1 cellular context compared by ENCODE assay signal in genomic region chr9:128203842-128204551, GRCh38.
TF ChIP-seq lines count a peak whose summit lies in the region.

No MANE protein-coding gene starts in this region.

TF ChIP-seq in K562, 482 proteins besides CTCF, POLR2A, EP300 and RAD21 (continued from another document and continues in another):
- TF ChIP-seq TSC22D4 (tag; IDR thresholded peaks at IDR 0.05) (no peak), E2F4 (CRISPR knock-in tag; IDR thresholded peaks at IDR 0.05; ENCODE audit: low read depth) (no peak), HOXB6 (CRISPR knock-in tag; IDR thresholded peaks at IDR 0.05; ENCODE audit: borderline replicate concordance) (no peak), NCOR1 (IDR thresholded peaks at IDR 0.05) (no peak), PRPF4 (IDR thresholded peaks at IDR 0.05; ENCODE audit: insufficient read depth, low read depth, low read length, poor library complexity, severe bottlenecking) (no peak), ZBTB11 (CRISPR knock-in tag; IDR thresholded peaks at IDR 0.05) (no peak), HINFP (tag; conservative IDR thresholded peaks at IDR 0.05; ENCODE audit: low read depth) (no peak), NR2C1 (IDR thresholded peaks at IDR 0.05) (no peak), NR2C1 (tag; IDR thresholded peaks at IDR 0.05) (no peak), GABPA (tag; conservative IDR thresholded peaks at IDR 0.05; ENCODE audit: low read depth) (no peak), SFPQ (IDR thresholded peaks at IDR 0.05; ENCODE audit: low read depth, low read length) (no peak), PTRF (tag; IDR thresholded peaks at IDR 0.05) (no peak), CREB3 (tag; conservative IDR thresholded peaks at IDR 0.05; ENCODE audit: low read depth) (no peak), ZFPM2 (CRISPR knock-in tag; IDR thresholded peaks at IDR 0.05) (no peak), RUNX1 (IDR thresholded peaks at IDR 0.05; ENCODE audit: low read depth) (no peak), CTBP1 (IDR thresholded peaks at IDR 0.05; ENCODE audit: borderline replicate concordance) (peak; percentile 97), TFAM (CRISPR knock-in tag; conservative IDR thresholded peaks at IDR 0.05) (no peak), BHLHE40 (IDR thresholded peaks at IDR 0.05; ENCODE audit: low read length) (peak; percentile 49; the same call in 1 of the 2 replicates), USF1 (CRISPR knock-in tag; IDR thresholded peaks at IDR 0.05) (no peak), HNRNPH1 (optimal IDR thresholded peaks at IDR 0.05; ENCODE audit: low read depth, low read length) (no peak), ZNF57 (CRISPR knock-in tag; IDR thresholded peaks at IDR 0.05) (0 out of 2 replicates have a peak, but pooled peaks have one; percentile 32), TAF9B (IDR thresholded peaks at IDR 0.05; ENCODE audit: partially characterized antibody) (no peak), RBM22 (IDR thresholded peaks at IDR 0.05; ENCODE audit: low read depth, low read length, poor library complexity, severe bottlenecking) (no peak), EZH2 (IDR thresholded peaks at IDR 0.05; ENCODE audit: borderline replicate concordance, low read depth, low read length) (no peak), CBX5 (IDR thresholded peaks at IDR 0.05; ENCODE audit: borderline replicate concordance, low read depth) (no peak), CBX3 (IDR thresholded peaks at IDR 0.05; ENCODE audit: borderline replicate concordance in 1 of 2, low read length in 2 of 2) (no peak; a peak in 1 of 3 replicates), NFATC3 (IDR thresholded peaks at IDR 0.05) (no peak), SNIP1 (IDR thresholded peaks at IDR 0.05; ENCODE audit: low read depth) (no peak), U2AF1 (optimal IDR thresholded peaks at IDR 0.05; ENCODE audit: low read depth, low read length) (no peak), ZNF655 (CRISPR knock-in tag; IDR thresholded peaks at IDR 0.05) (no peak), SP1 (CRISPR knock-in tag; IDR thresholded peaks at IDR 0.05) (no peak), ZNF140 (CRISPR knock-in tag; IDR thresholded peaks at IDR 0.05) (no peak), E2F8 (IDR thresholded peaks at IDR 0.05; ENCODE audit: low read depth, partially characterized antibody) (no peak), DEAF1 (CRISPR knock-in tag; IDR thresholded peaks at IDR 0.05) (no peak), SUPT5H (IDR thresholded peaks at IDR 0.05) (no peak), CREB1 (IDR thresholded peaks at IDR 0.05) (no peak; the same call in none of the 2 replicates), CREB1 (CRISPR knock-in tag; IDR thresholded peaks at IDR 0.05) (no peak), ZHX1 (conservative IDR thresholded peaks at IDR 0.05; ENCODE audit: low read length) (no peak), ZNF133 (CRISPR knock-in tag; IDR thresholded peaks at IDR 0.05) (0 out of 2 replicates have a peak, but pooled peaks have one; percentile 61), KLF6 (CRISPR knock-in tag; IDR thresholded peaks at IDR 0.05; ENCODE audit: borderline replicate concordance) (peak; percentile 76; the same call in 1 of the 2 replicates), ZNF121 (CRISPR knock-in tag; conservative IDR thresholded peaks at IDR 0.05) (no peak), MBD2 (IDR thresholded peaks at IDR 0.05; ENCODE audit: borderline replicate concordance, low read depth) (no peak), JUN (IDR thresholded peaks at IDR 0.05; ENCODE audit: borderline replicate concordance, low read depth, low read length) (peak; percentile 56), JUN (CRISPR knock-in tag; IDR thresholded peaks at IDR 0.05; ENCODE audit: borderline replicate concordance) (no peak), NEUROD1 (IDR thresholded peaks at IDR 0.05; ENCODE audit: borderline replicate concordance, low read depth, low read length, partially characterized antibody) (no peak), JUNB (CRISPR knock-in tag; conservative IDR thresholded peaks at IDR 0.05) (no peak; the same call in 1 of the 2 replicates)
